Comparison of ENCODE assay signal across 10 cellular contexts in genomic region chr9:115209601-115210306, GRCh38.
A peak's percentile ranks its signal among the peaks of the same experiment; 100 is the strongest.
DNase-seq lines count a peak whose midpoint lies in the region; ATAC-seq and TF ChIP-seq lines count a peak whose summit lies in the region.
"Had no signal": no experiment of that assay in that cellular context is flagged by ENCODE, and none has a peak within 500 bp of the region (broad histone marks: within the 10 kb centered on the region; RNA-seq: fewer than 3 reads in every experiment).

No MANE protein-coding gene starts in this region.

- H3K79me2 ChIP-seq in OCI-LY3 (ENCODE audit: low read length), result no peaks in the 10 kb centered on the region

- peaks cover 100% of the 10 kb centered on the region for H3K4me1 ChIP-seq in OCI-LY3 (ENCODE audit: low read length)
- peaks cover 2 to 30% (median 4%) of the 10 kb centered on the region in 3 donors for H3K4me1 ChIP-seq in gastroesophageal sphincter

- H3K9ac ChIP-seq in OCI-LY3 (ENCODE audit: low read length), result peak overlapping the region; percentile 44; the same call in 1 of the 2 replicates

- H3K9me3 ChIP-seq in OCI-LY3 (ENCODE audit: insufficient read depth, low read length) (no peaks in the 10 kb centered on the region), gastroesophageal sphincter (no peaks in the 10 kb centered on the region)
- H3K9me3 ChIP-seq: lower lobe of right lung had no signal

- DNase-seq in activated CD4-positive, CD25-positive, alpha-beta regulatory T cell (lab: John Stamatoyannopoulos, UW), result no peak
- DNase-seq in omental fat pad (ENCODE audit: low spot score) (no peak), NCI-H774 (lab: John Stamatoyannopoulos, UW) (no peak), progenitor cell of endocrine pancreas (ENCODE audit: low spot score, unreplicated experiment) (no peak)
- DNase-seq: lower lobe of right lung had no signal

- peaks cover 8% of the 10 kb centered on the region for H3K27me3 Mint-ChIP-seq in progenitor cell of endocrine pancreas

- no peak for TF ChIP-seq POLR2A in gastroesophageal sphincter (IDR thresholded peaks at IDR 0.05)

- no peaks in the 10 kb centered on the region for H4K20me1 ChIP-seq in OCI-LY3 (ENCODE audit: insufficient read depth, low read length)

- WGBS in gastroesophageal sphincter (ENCODE audit: low coverage in 1 of 2), 2 donors, result 35 to 83% methylated on average over 2 of the region's 2 CpGs

- H3K36me3 Mint-ChIP-seq in progenitor cell of endocrine pancreas (ENCODE audit: insufficient read depth), result no peaks in the 10 kb centered on the region

- no peak overlapping the region for H3K27ac Mint-ChIP-seq in progenitor cell of endocrine pancreas

- ATAC-seq in activated CD4-positive, CD25-positive, alpha-beta regulatory T cell treated with anti-CD3 and anti-CD28 coated beads, Interleukin-2, amount 50 U/mL, for 24 hours, result peak; percentile 80
- peak; percentile 59 for ATAC-seq in HG02588 (IDR thresholded peaks at IDR 0.05; ENCODE audit: unreplicated experiment)
- ATAC-seq in omental fat pad (ENCODE audit: low FRiP score), result peak; percentile 68
- no peak for ATAC-seq in gastroesophageal sphincter
- ATAC-seq: lower lobe of right lung had no signal

- H3K4me3 ChIP-seq in OCI-LY3 (ENCODE audit: low read length) (peak overlapping the region; percentile 16), gastroesophageal sphincter (no peak overlapping the region)
- H3K4me3 ChIP-seq: lower lobe of right lung had no signal

- H3K27me3 ChIP-seq in OCI-LY3 (ENCODE audit: low read depth, low read length) (no peaks in the 10 kb centered on the region), gastroesophageal sphincter (no peaks in the 10 kb centered on the region)

- H3K4me2 ChIP-seq in OCI-LY3 (ENCODE audit: low read length), result peak overlapping the region; percentile 74

- TF ChIP-seq CTCF in OCI-LY3 (IDR thresholded peaks at IDR 0.05; ENCODE audit: low read depth, low read length) (no peak), omental fat pad (IDR thresholded peaks at IDR 0.05) (no peak), gastroesophageal sphincter (IDR thresholded peaks at IDR 0.05) (no peak), progenitor cell of endocrine pancreas (IDR thresholded peaks at IDR 0.05; ENCODE audit: unreplicated experiment) (no peak)

- no peak overlapping the region for H3K4me3 Mint-ChIP-seq in progenitor cell of endocrine pancreas (ENCODE audit: low read depth)

- H3K36me3 ChIP-seq in OCI-LY3 (replicated peaks; ENCODE audit: low read depth, low read length) (no peaks in the 10 kb centered on the region), gastroesophageal sphincter (no peaks in the 10 kb centered on the region)
- H3K36me3 ChIP-seq: lower lobe of right lung had no signal

- peaks cover 6% of the 10 kb centered on the region for H3K4me1 Mint-ChIP-seq in progenitor cell of endocrine pancreas (ENCODE audit: low read depth)

- no peak overlapping the region for H2AFZ ChIP-seq in OCI-LY3 (ENCODE audit: low read depth, low read length)

- TF ChIP-seq EP300 in gastroesophageal sphincter (IDR thresholded peaks at IDR 0.05), result no peak

- H3K27ac ChIP-seq in OCI-LY3 (ENCODE audit: low read length) (peak overlapping the region; percentile 94), gastroesophageal sphincter (no peak overlapping the region)
- H3K27ac ChIP-seq: 22Rv1, lower lobe of right lung had no signal

- H3K9me3 Mint-ChIP-seq in progenitor cell of endocrine pancreas (ENCODE audit: low read depth), result no peaks in the 10 kb centered on the region
